Comparison of ENCODE assay signal across 14 cellular contexts in the genomic region with DNA sequence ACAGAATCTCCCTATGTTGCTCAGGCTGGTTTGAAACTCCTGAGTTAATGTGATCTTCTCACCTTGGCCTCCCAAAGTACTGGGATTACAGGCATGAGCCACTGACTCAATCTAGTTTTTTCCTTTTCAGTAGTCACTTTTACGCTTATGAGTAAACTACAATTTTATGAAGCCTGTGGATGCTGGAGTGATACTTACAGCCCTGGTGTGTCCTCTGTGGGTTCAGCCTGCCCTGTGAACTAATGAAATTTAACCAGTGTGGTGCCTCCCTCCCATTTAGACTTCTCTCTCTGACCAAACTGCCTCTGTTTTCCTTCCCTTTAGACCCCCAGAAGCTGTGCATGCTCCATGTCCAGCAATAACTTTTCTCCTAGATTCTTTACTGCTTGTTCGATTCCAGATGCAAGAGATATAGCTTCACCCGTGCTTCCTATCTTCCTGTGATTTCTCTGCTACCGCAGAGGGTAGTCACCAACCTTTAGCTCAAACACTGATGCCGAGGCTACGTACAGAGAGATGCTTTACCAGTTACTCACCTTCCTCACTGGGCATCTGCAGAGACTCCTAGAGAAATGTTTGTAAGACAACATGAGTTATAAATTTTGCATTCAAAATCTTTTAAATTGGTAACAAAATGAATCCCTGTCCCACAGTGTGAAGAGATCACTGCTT.
DNase-seq lines count a peak whose midpoint lies in the region; ATAC-seq and TF ChIP-seq lines count a peak whose summit lies in the region.
"Had no signal": no experiment of that assay in that cellular context is flagged by ENCODE, and none has a peak within 500 bp of the region (broad histone marks: within the 10 kb centered on the region; RNA-seq: fewer than 3 reads in every experiment).

No MANE protein-coding gene starts in this region.

- no peak for TF ChIP-seq CTCF in neural crest cell (conservative IDR thresholded peaks at IDR 0.05)

- H3K4me1 Mint-ChIP-seq in neural crest cell, result no peaks in the 10 kb centered on the region
- H3K4me1 Mint-ChIP-seq: CD4-positive, alpha-beta memory T cell had no signal

- no peak overlapping the region for H3K4me3 Mint-ChIP-seq in neural crest cell
- H3K4me3 Mint-ChIP-seq: CD4-positive, alpha-beta memory T cell had no signal

- peaks cover under 1% of the 10 kb centered on the region for H3K36me3 Mint-ChIP-seq in neural crest cell (ENCODE audit: low read depth)
- H3K36me3 Mint-ChIP-seq: CD4-positive, alpha-beta memory T cell had no signal

- no peaks in the 10 kb centered on the region for H3K27me3 Mint-ChIP-seq in neural crest cell (ENCODE audit: low read depth)

- DNase-seq in astrocyte of the hippocampus (ENCODE audit: low read depth, low spot score), result peak; percentile 61
- DNase-seq in neural crest cell (ENCODE audit: low read depth, low spot score), result no peak
- DNase-seq in activated CD4-positive, CD25-positive, alpha-beta regulatory T cell (lab: John Stamatoyannopoulos, UW), result no peak
- DNase-seq in 8988T, result no peak
- DNase-seq: amygdala; CD4-positive, alpha-beta memory T cell; dorsolateral prefrontal cortex; GOT3; NCI-H345; small intestine had no signal

- H3K27ac Mint-ChIP-seq in neural crest cell (ENCODE audit: unreplicated experiment), result peak overlapping the region; percentile 48
- H3K27ac Mint-ChIP-seq: CD4-positive, alpha-beta memory T cell had no signal

- ATAC-seq in GM18868 (IDR thresholded peaks at IDR 0.05; ENCODE audit: unreplicated experiment) (peak; percentile 52), HG03558 (IDR thresholded peaks at IDR 0.05; ENCODE audit: extremely low read depth, unreplicated experiment) (peak; percentile 53), HG02588 (IDR thresholded peaks at IDR 0.05; ENCODE audit: unreplicated experiment) (no peak)
- no peak for ATAC-seq in activated CD4-positive, CD25-positive, alpha-beta regulatory T cell treated with anti-CD3 and anti-CD28 coated beads, Interleukin-2, amount 50 U/mL, for 24 hours

- peaks cover 2% of the 10 kb centered on the region for H3K9me3 Mint-ChIP-seq in neural crest cell
- H3K9me3 Mint-ChIP-seq: CD4-positive, alpha-beta memory T cell had no signal

Comparison
In these comparisons a context has a peak if more than half of its experiments do, and no peak if none do; other contexts are left out.
1. ATAC-seq: peak in GM18868 (single experiment) and HG03558 (single experiment); none in HG02588 (single experiment) and activated CD4-positive, CD25-positive, alpha-beta regulatory T cell treated with anti-CD3 and anti-CD28 coated beads, Interleukin-2, amount 50 U/mL, for 24 hours (0 of 2).